ENCODE assay signal across 21 cellular contexts in genomic region chr4:25106363-25107151, GRCh38.
"Had no signal": no experiment of that assay in that cellular context is flagged by ENCODE, and none has a peak within 500 bp of the region (broad histone marks: within the 10 kb centered on the region; RNA-seq: fewer than 3 reads in every experiment).

No MANE protein-coding gene starts in this region.

- H3K27me3 ChIP-seq: gastrocnemius medialis, pancreas, tibial artery, upper lobe of left lung, uterus had no signal

- DNase-seq: effector memory CD4-positive, alpha-beta T cell; gastrocnemius medialis; immature natural killer cell; kidney; left cardiac atrium; left ventricle myocardium inferior; lower lobe of right lung; midbrain; naive B cell; pancreas; right cardiac atrium; stimulated activated CD4-positive, alpha-beta T cell treated with anti-CD3 and anti-CD28 coated beads, Interleukin-2, amount 100 ng/mL, for 48 hours; stimulated activated naive CD4-positive, alpha-beta T cell treated with Interleukin-2 at 50 U/mL for 16 hours; tibial artery; upper lobe of left lung; uterus had no signal

- ATAC-seq: esophagus mucosa, gastrocnemius medialis, left cardiac atrium, lower lobe of right lung, pancreas, right cardiac atrium had no signal

- H3K27me3 Mint-ChIP-seq: progenitor cell of endocrine pancreas had no signal

- H3K4me1 Mint-ChIP-seq: immature natural killer cell, memory B cell, naive B cell had no signal

- H3K36me3 ChIP-seq: gastrocnemius medialis, left ventricle myocardium inferior, lower lobe of right lung, pancreas, tibial artery, upper lobe of left lung, uterus had no signal

- H3K4me3 Mint-ChIP-seq: immature natural killer cell, memory B cell, naive B cell had no signal

- H3K36me3 Mint-ChIP-seq: immature natural killer cell had no signal

- H3K27ac ChIP-seq: gastrocnemius medialis, lower lobe of right lung, pancreas, tibial artery, upper lobe of left lung, uterus had no signal

- H3K4me3 ChIP-seq: gastrocnemius medialis, left ventricle myocardium inferior, lower lobe of right lung, pancreas, smooth muscle cell, tibial artery, upper lobe of left lung, uterus had no signal

- H3K4me1 ChIP-seq: gastrocnemius medialis, lower lobe of right lung, upper lobe of left lung had no signal

- H3K4me2 ChIP-seq: smooth muscle cell had no signal

- H3K27ac Mint-ChIP-seq: immature natural killer cell, memory B cell, progenitor cell of endocrine pancreas had no signal

- H3K9me3 ChIP-seq: gastrocnemius medialis, left ventricle myocardium inferior, lower lobe of right lung, pancreas, tibial artery, uterus had no signal

- FAIRE-seq: endometrium, kidney, pancreas had no signal
